ENCODE assay signal across 17 cellular contexts in the genomic region with DNA sequence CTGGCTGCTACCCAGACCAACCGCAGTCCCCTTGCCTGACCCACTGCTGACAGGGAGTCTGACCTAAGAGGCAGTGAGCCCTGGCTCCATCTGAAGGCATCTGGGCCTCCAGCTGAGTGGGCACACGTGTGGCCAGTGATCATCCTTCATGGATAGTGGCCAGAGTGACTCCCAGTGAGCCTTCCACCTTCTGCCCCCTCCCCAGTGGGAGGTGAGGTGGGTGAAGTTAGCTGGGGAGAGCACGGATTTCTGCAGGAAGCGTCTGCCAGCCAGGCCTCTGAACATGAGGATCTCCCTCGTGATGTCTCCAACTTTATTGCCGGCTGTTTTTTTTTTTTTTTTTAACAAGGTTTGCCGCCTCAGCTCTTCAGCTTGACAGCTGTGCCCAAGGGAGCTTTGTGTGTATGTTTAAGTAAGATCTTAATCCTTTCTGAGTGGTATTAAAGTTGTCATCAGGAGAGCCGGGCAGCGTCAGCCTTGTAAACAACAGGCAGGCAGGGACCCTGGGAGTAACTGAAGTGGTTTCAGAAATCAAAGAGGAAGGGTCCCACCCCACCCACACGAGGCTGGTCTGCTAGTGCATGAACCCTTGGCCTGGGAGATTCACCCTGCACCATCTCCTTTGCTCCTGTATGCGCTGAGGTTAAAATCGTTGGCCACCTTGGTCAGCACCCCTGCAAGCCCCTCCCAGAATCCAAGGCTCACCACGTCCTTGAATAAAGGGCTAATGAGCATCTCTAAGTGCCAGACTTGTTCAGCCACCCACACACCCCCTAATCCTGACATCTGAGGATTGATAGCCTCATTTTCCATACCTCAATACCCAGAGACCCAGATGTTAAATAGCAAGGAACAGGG. TPM values are rescaled to one million over a fixed set of nuclear protein-coding genes. Genes with fewer than 3 reads are reported as not detected.
DNase-seq lines count a peak whose midpoint lies in the region; ATAC-seq and TF ChIP-seq lines count a peak whose summit lies in the region.
"Had no signal": no experiment of that assay in that cellular context is flagged by ENCODE, and none has a peak within 500 bp of the region (broad histone marks: within the 10 kb centered on the region; RNA-seq: fewer than 3 reads in every experiment).

No MANE protein-coding gene starts in this region.

- CTCF ChIA-PET in MCF 10A (lab: Yijun Ruan, JAX) = interaction anchor here (0.8 to 1.0 kb wide), 2 partner anchors 17 to 46 kb away, joined by 3 to 4 read pairs; no protein-coding TSS in a partner anchor

- in situ Hi-C loops in T47D (cut with HindIII; ENCODE audit: low pct_unique_long_range_greater_than_20kb, low sequenced_read_pairs) (no loop called here), ACHN (cut with HindIII; ENCODE audit: low pct_ligation_motif_present, low pct_unique_long_range_greater_than_20kb, low sequenced_read_pairs) (no loop called here)

- intact Hi-C loops in MCF 10A (cut with micrococcal nuclease) (no loop called here), testis (cut with DNase I; ENCODE audit: low total_unique reads) (no loop called here)

- H3K27me3 Mint-ChIP-seq in MCF 10A (ENCODE audit: insufficient read depth, unreplicated experiment) (peaks cover 5% of the 10 kb centered on the region), glutamatergic neuron (ENCODE audit: unreplicated experiment) (peaks cover 4% of the 10 kb centered on the region)
- H3K27me3 Mint-ChIP-seq: effector memory CD8-positive, alpha-beta T cell had no signal

- no peak overlapping the region for H3K27ac ChIP-seq in testis
- H3K27ac ChIP-seq: gastrocnemius medialis, parathyroid adenoma had no signal

- H3K36me3 Mint-ChIP-seq in MCF 10A (ENCODE audit: insufficient read depth, unreplicated experiment) (no peaks in the 10 kb centered on the region), glutamatergic neuron (ENCODE audit: unreplicated experiment) (no peaks in the 10 kb centered on the region)
- H3K36me3 Mint-ChIP-seq: activated naive CD4-positive, alpha-beta T cell treated with anti-CD3 and anti-CD28 coated beads, Interleukin-2, amount 10 ng/mL, durations not matched to agents 7 days and 5 days had no signal

- H3K27ac Mint-ChIP-seq in MCF 10A (ENCODE audit: low read depth, unreplicated experiment) = no peak overlapping the region
- H3K27ac Mint-ChIP-seq in glutamatergic neuron (ENCODE audit: unreplicated experiment) = peak overlapping the region; percentile 84
- H3K27ac Mint-ChIP-seq: activated naive CD4-positive, alpha-beta T cell treated with anti-CD3 and anti-CD28 coated beads, Interleukin-2, amount 10 ng/mL, durations not matched to agents 7 days and 5 days; effector memory CD8-positive, alpha-beta T cell; HFFc6 had no signal

- no peak for ATAC-seq in HG02610 (IDR thresholded peaks at IDR 0.05; ENCODE audit: unreplicated experiment)
- ATAC-seq: effector memory CD8-positive, alpha-beta T cell; gastrocnemius medialis had no signal

- no peaks in the 10 kb centered on the region for H3K4me1 Mint-ChIP-seq in MCF 10A (ENCODE audit: insufficient read depth, unreplicated experiment)
- H3K4me1 Mint-ChIP-seq in glutamatergic neuron (ENCODE audit: low read depth, unreplicated experiment) = peaks cover 25% of the 10 kb centered on the region

- POLR2A ChIA-PET in MCF 10A (lab: Yijun Ruan, JAX) = no interaction called here

- no peak for TF ChIP-seq POLR2A in testis (IDR thresholded peaks at IDR 0.05)

- DNase-seq in T47D (ENCODE audit: low read depth in 1 of 2, low spot score in 1 of 2) (peak; percentile 39 to 79), MCF 10A (ENCODE audit: unreplicated experiment) (no peak), NCI-H524 (lab: John Stamatoyannopoulos, UW) (peak; percentile 99), glutamatergic neuron (no peak), ACHN (no peak), testis (no peak)
- no peak for DNase-seq in activated naive CD4-positive, alpha-beta T cell (lab: John Stamatoyannopoulos, UW)
- DNase-seq: activated naive CD4-positive, alpha-beta T cell treated with anti-CD3 and anti-CD28 coated beads, Interleukin-2, amount 10 ng/mL, durations not matched to agents 7 days and 5 days; DND-41; effector memory CD8-positive, alpha-beta T cell; gastrocnemius medialis; HFFc6; midbrain; NK-92 treated with Interleukin-12 subunit alpha and Interleukin-12 subunit beta, amount 100 ng/mL, for 24 hours; stimulated activated CD4-positive, alpha-beta T cell treated with anti-CD3 and anti-CD28 coated beads, Interleukin-15, amount 100 ng/mL, for 24 hours had no signal

- no peaks in the 10 kb centered on the region for H3K36me3 ChIP-seq in testis (ENCODE audit: low read depth, missing control alignments)
- H3K36me3 ChIP-seq: gastrocnemius medialis had no signal

- no peak overlapping the region for H3K4me3 Mint-ChIP-seq in MCF 10A (ENCODE audit: unreplicated experiment)
- H3K4me3 Mint-ChIP-seq in glutamatergic neuron (ENCODE audit: unreplicated experiment) = peak overlapping the region; percentile 42
- H3K4me3 Mint-ChIP-seq: activated naive CD4-positive, alpha-beta T cell treated with anti-CD3 and anti-CD28 coated beads, Interleukin-2, amount 10 ng/mL, durations not matched to agents 7 days and 5 days; effector memory CD8-positive, alpha-beta T cell; HFFc6 had no signal

- H3K4me1 ChIP-seq in testis = peaks cover 10% of the 10 kb centered on the region
- H3K4me1 ChIP-seq: gastrocnemius medialis, parathyroid adenoma had no signal

- WGBS in testis, 2 donors = 62 to 75% methylated on average over 12 to 13 of the region's 13 CpGs

- BruUV-seq in MCF 10A (replicated peaks; lab: Mats Ljungman, UMichigan) = no TSS peak

- TF ChIP-seq CTCF in MCF 10A (IDR thresholded peaks at IDR 0.05; ENCODE audit: unreplicated experiment) (no peak), glutamatergic neuron (IDR thresholded peaks at IDR 0.05; ENCODE audit: partially characterized antibody, unreplicated experiment) (no peak), testis (IDR thresholded peaks at IDR 0.05) (no peak)

- no peaks in the 10 kb centered on the region for H3K27me3 ChIP-seq in testis
- H3K27me3 ChIP-seq: gastrocnemius medialis had no signal

- no peaks in the 10 kb centered on the region for H3K9me3 ChIP-seq in testis
- H3K9me3 ChIP-seq: gastrocnemius medialis had no signal

- no peaks in the 10 kb centered on the region for H3K9me3 Mint-ChIP-seq in MCF 10A (ENCODE audit: unreplicated experiment)
- H3K9me3 Mint-ChIP-seq in glutamatergic neuron (ENCODE audit: unreplicated experiment) = peaks cover 4% of the 10 kb centered on the region
- H3K9me3 Mint-ChIP-seq: activated naive CD4-positive, alpha-beta T cell treated with anti-CD3 and anti-CD28 coated beads, Interleukin-2, amount 10 ng/mL, durations not matched to agents 7 days and 5 days; effector memory CD8-positive, alpha-beta T cell; HFFc6 had no signal

- no peak overlapping the region for H3K4me3 ChIP-seq in testis
- H3K4me3 ChIP-seq: gastrocnemius medialis had no signal

RNA-seq across cellular contexts. Expression of a gene that starts 33.3 kb away (rescaled TPM):
- total RNA-seq in MCF 10A (2022) (not detected in 2 replicates), glutamatergic neuron (ENCODE audit: unreplicated experiment) (124 TPM), testis (1 to 10 TPM; 4.1 to 4.5 TPM)
- 3.5 TPM for polyA plus RNA-seq in testis (ENCODE audit: insufficient read depth, low read depth, low replicate concordance)
- total RNA-seq: gastrocnemius medialis had no signal

RNA-seq across cellular contexts. Expression of a gene that starts 43.0 kb away (rescaled TPM):
- total RNA-seq in MCF 10A (2022) = 11.5 and 18.1 TPM in 2 replicates
- total RNA-seq in glutamatergic neuron (ENCODE audit: unreplicated experiment) = 48.9 TPM
- total RNA-seq in testis = 10 to 100 TPM; 27.4 to 30.8 TPM
- polyA plus RNA-seq in testis (ENCODE audit: insufficient read depth, low read depth, low replicate concordance) = 39.7 TPM

RNA-seq across cellular contexts. Expression of a gene that starts 51.0 kb away (rescaled TPM):
- 167 and 179 TPM in 2 replicates for total RNA-seq in MCF 10A (2022)
- total RNA-seq in glutamatergic neuron (ENCODE audit: unreplicated experiment) = 216 TPM
- 100 to 1,000 TPM; 206 to 240 TPM for total RNA-seq in testis
- polyA plus RNA-seq in testis (ENCODE audit: insufficient read depth, low read depth, low replicate concordance) = 155 TPM

Comparison
In these comparisons a context has a peak if more than half of its experiments do, and no peak if none do; other contexts are left out.
1. DNase-seq: peak in T47D (2 of 2) and NCI-H524 (2 of 2); none in MCF 10A (single experiment), glutamatergic neuron (single experiment), ACHN (single experiment), testis (single experiment) and activated naive CD4-positive, alpha-beta T cell (0 of 4).
2. RNA of a gene that starts 33.3 kb away (total RNA-seq): 124 TPM in glutamatergic neuron (single experiment); 4.1 to 4.5 TPM in testis and not detected in MCF 10A; every median in the first group is over 10 times any median in the second.